ENCODE assay signal across 11 cellular contexts in the genomic region with DNA sequence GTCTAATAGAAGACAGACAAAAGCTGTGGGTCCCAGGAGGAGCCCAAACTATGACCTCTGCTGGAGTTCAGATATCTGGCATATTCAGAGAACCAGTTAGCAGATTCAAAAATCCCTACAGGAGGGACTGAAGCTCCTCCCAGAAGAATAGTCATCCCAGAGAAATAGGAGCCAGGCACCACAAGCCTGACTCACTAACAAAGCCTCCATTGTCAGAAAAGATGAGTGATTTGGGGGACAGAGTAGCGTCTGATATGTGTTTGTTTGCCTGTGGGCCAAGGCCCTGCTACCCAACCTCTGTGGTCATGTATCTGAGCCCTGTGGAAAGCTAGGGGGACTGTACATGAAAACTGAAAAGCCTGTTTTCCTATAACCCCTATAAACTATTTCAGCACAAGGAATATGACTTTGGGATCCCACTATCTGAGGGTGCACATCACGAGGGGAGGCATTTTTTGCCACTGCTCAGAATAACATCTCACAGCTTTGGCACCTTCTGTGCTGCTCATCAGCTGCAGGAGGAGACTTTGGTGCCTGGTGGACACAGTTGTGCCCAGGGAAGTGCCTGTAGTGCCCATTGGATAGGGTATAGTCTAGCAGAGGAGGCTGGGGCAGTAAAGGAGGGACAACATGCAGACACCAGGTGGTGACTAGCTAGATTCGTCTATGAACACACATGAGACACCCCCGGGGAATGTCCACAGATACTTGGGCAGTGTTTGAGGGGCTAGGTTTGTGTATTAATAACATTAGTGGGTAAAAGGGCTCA. TPM values are rescaled to one million over a fixed set of nuclear protein-coding genes. Genes with fewer than 3 reads are reported as not detected.
A peak's percentile ranks its signal among the peaks of the same experiment; 100 is the strongest.
DNase-seq lines count a peak whose midpoint lies in the region; ATAC-seq, FAIRE-seq and TF ChIP-seq lines count a peak whose summit lies in the region.
"Had no signal": no experiment of that assay in that cellular context is flagged by ENCODE, and none has a peak within 500 bp of the region (broad histone marks: within the 10 kb centered on the region; RNA-seq: fewer than 3 reads in every experiment).

No MANE protein-coding gene starts in this region.

- in situ Hi-C loops in mammary epithelial cell (cut with MboI; ENCODE audit: low sequenced_read_pairs in 2 of 2) (no loop called here), KBM-7 (cut with MboI; ENCODE audit: low pct_unique_long_range_greater_than_20kb, low sequenced_read_pairs) (no loop called here)

- DNase-seq in HTR-8/SVneo (ENCODE audit: insufficient read length, low spot score) (peak; percentile 74), mammary epithelial cell (peak; percentile 96), iris pigment epithelial cell (ENCODE audit: low read depth) (peak; percentile 91), superior temporal gyrus (ENCODE audit: extremely low spot score) (peak; percentile 97), T-helper 9 cell (no peak), KBM-7 (no peak)
- DNase-seq: activated CD8-positive, alpha-beta memory T cell treated with anti-CD3 and anti-CD28 coated beads, Interleukin-2, amount 10 ng/mL, durations not matched to agents 7 days and 5 days; stimulated activated CD8-positive, alpha-beta memory T cell treated with anti-CD3 and anti-CD28 coated beads, Interleukin-4, amount 100 ng/mL, for 48 hours had no signal

- H4K20me1 ChIP-seq in mammary epithelial cell (ENCODE audit: insufficient read depth, low read length), result no peaks in the 10 kb centered on the region

- no peaks in the 10 kb centered on the region for H3K9me3 ChIP-seq in mammary epithelial cell (replicated peaks; ENCODE audit: insufficient read depth, low read length)

- H3K4me1 ChIP-seq in mammary epithelial cell (ENCODE audit: insufficient read depth, low read length), result peaks cover 33% of the 10 kb centered on the region

- peak; percentile 76 for FAIRE-seq in HTR-8/SVneo (lab: Jason Lieb, UNC)
- FAIRE-seq: endometrium had no signal

- CTCF ChIA-PET in mammary epithelial cell (lab: Charles Lee; ENCODE audit: low non-redundant PET), result interaction anchor here (0.6 to 0.7 kb wide), 2 partner anchors 11 to 91 kb away, joined by 5 read pairs; no protein-coding TSS in a partner anchor

- H3K27me3 ChIP-seq in mammary epithelial cell (ENCODE audit: insufficient read depth, low read length), result no peaks in the 10 kb centered on the region

- peak overlapping the region; percentile 78 for H3K27ac ChIP-seq in mammary epithelial cell (ENCODE audit: insufficient read depth, low read depth, low read length)

- H3K36me3 ChIP-seq in mammary epithelial cell (ENCODE audit: insufficient read depth, low read length), result no peaks in the 10 kb centered on the region

- dilution Hi-C loops in mammary epithelial cell (cut with HindIII; ENCODE audit: low sequenced_read_pairs), result no loop called here

- no peak overlapping the region for H3K4me3 ChIP-seq in mammary epithelial cell (replicated peaks in 1 of 3; ENCODE audit: insufficient read depth in 1 of 3, low read depth in 2 of 3, low read length in 3 of 3)

- BruUV-seq in mammary epithelial cell (replicated peaks; lab: Mats Ljungman, UMichigan), result no TSS peak

- H3K4me2 ChIP-seq in mammary epithelial cell (ENCODE audit: insufficient read depth, low read depth, low read length), result peak overlapping the region; percentile 34

- peak overlapping the region; percentile 33 for H2AFZ ChIP-seq in mammary epithelial cell (ENCODE audit: low read depth, low read length)

- no peak overlapping the region for H3K9ac ChIP-seq in mammary epithelial cell (ENCODE audit: insufficient read depth, low read length)

- intact Hi-C loops in mammary epithelial cell (cut with micrococcal nuclease), result no loop called here

- 43% methylated on average over 4 of the region's 4 CpGs for WGBS in mammary epithelial cell (ENCODE audit: low coverage, missing lambda C conversion rate)

- ATAC-seq in GM21717 (IDR thresholded peaks at IDR 0.05; ENCODE audit: unreplicated experiment) (no peak), HG03045 (IDR thresholded peaks at IDR 0.05; ENCODE audit: unreplicated experiment) (no peak)
- ATAC-seq: activated CD8-positive, alpha-beta memory T cell treated with anti-CD3 and anti-CD28 coated beads, Interleukin-2, amount 10 ng/mL, durations not matched to agents 7 days and 5 days had no signal

- TF ChIP-seq CTCF in mammary epithelial cell (conservative IDR thresholded peaks at IDR 0.05 in 1 of 2, IDR thresholded peaks at IDR 0.05 in 1 of 2; ENCODE audit: extremely low read depth in 1 of 2, insufficient read depth in 1 of 2, low read depth in 1 of 2, low read length in 2 of 2), result no peak

- no peaks in the 10 kb centered on the region for H3K79me2 ChIP-seq in mammary epithelial cell (ENCODE audit: insufficient read depth, low read length)

RNA-seq across cellular contexts. Expression of a gene that starts 9.7 kb away (rescaled TPM):
- 10 to 100 TPM; 37.5 to 77.3 TPM for total RNA-seq in mammary epithelial cell
- 39.1 TPM for polyA plus RNA-seq in mammary epithelial cell
- 5.9 TPM for polyA minus RNA-seq in mammary epithelial cell
- total RNA-seq: activated CD8-positive, alpha-beta memory T cell treated with anti-CD3 and anti-CD28 coated beads, Interleukin-2, amount 10 ng/mL, durations not matched to agents 7 days and 5 days had no signal

RNA-seq across cellular contexts. Expression of a gene that starts 28.6 kb away (rescaled TPM):
- total RNA-seq in mammary epithelial cell, result 1 to 10 TPM; 3.0 to 4.9 TPM
- polyA plus RNA-seq in mammary epithelial cell, result 2.5 TPM
- 3.7 TPM for polyA minus RNA-seq in mammary epithelial cell

RNA-seq across cellular contexts. Expression of a gene that starts 29.0 kb away (rescaled TPM):
- total RNA-seq in mammary epithelial cell, result 10 to 100 TPM in 1 of 2 donors, 1 to 10 TPM in 1; 9.0 to 21.2 TPM
- polyA plus RNA-seq in mammary epithelial cell, result 4.3 TPM
- polyA minus RNA-seq in mammary epithelial cell, result 26.5 TPM

Comparison
In these comparisons a context has a peak if more than half of its experiments do, and no peak if none do; other contexts are left out.
1. DNase-seq: peak in HTR-8/SVneo (single experiment), mammary epithelial cell (single experiment), iris pigment epithelial cell (single experiment) and superior temporal gyrus (single experiment); none in T-helper 9 cell (single experiment) and KBM-7 (single experiment).